In genomic region chr15:76866716-76867321, GRCh38 we compare ENCODE assay signal across 2 cellular contexts.
A peak's percentile ranks its signal among the peaks of the same experiment; 100 is the strongest.
TF ChIP-seq lines count a peak whose summit lies in the region.

No MANE protein-coding gene starts in this region.

TF ChIP-seq in GM12878, 131 proteins besides CTCF, POLR2A, EP300 and RAD21:
- TF ChIP-seq CBX5 (IDR thresholded peaks at IDR 0.05; ENCODE audit: low read depth) (no peak), SMC3 (IDR thresholded peaks at IDR 0.05; ENCODE audit: borderline replicate concordance, low read length) (peak; percentile 58; the same call in 1 of the 2 replicates)

TF ChIP-seq in HepG2, 621 proteins besides CTCF, POLR2A, EP300 and RAD21:
- TF ChIP-seq TEAD3 (CRISPR knock-in tag; optimal IDR thresholded peaks at IDR 0.05; ENCODE audit: borderline replicate concordance) (no peak), SMC3 (IDR thresholded peaks at IDR 0.05; ENCODE audit: low read length) (peak; percentile 36), STAG1 (CRISPR knock-in tag; IDR thresholded peaks at IDR 0.05) (peak; percentile 71)
